9 cellular contexts compared by ENCODE assay signal in the genomic region with DNA sequence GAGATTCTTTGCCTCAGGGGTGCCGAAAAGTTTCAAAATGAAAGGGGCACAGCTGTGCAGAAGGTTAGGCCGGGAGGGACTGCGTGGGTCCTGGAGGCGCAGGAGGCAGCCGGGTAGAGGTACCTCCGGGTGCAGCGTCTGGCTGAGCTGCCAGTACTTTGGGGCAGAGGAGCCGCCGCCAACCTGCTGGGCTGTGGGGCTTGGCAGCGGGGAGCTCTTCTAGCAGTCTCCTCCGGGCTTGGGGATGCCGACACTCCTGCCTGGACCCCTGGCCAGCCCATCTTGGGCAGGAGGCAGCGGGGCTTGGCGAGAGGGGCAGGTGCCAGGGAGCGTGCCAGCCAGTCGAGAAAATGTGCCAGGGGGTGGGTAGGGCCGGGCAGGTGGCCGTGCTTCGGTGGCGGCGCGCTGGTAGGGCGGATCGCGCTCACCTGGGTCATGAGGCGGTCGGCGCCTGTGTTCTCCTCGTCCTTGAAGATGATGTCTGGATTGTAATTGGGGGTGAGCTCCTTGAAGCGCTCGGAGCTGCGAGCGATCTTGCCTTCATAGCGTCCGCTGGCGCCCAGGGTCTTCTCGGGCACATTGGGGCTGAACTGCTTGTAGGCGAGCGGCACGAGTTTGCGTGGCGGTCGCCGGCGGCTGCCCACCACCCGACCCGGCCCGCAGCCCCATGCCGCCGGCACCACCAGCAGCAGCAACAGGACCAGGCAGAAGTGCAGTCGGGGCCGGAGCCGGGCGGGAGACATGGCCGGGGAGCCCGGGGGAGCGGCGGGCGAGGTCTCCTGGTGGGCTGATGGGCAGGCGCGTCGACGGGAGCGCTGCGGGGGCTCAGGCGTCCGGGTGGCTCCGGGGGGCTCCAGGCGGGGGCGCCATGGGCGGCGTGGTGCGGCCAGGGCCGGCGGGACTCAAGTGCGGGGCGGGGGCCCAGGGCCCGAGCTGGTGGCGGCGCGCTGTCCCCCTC.
DNase-seq lines count a peak whose midpoint lies in the region; ATAC-seq and TF ChIP-seq lines count a peak whose summit lies in the region.
"Had no signal": no experiment of that assay in that cellular context is flagged by ENCODE, and none has a peak within 500 bp of the region (broad histone marks: within the 10 kb centered on the region; RNA-seq: fewer than 3 reads in every experiment).

No MANE protein-coding gene starts in this region.

- ATAC-seq in GM21447 (IDR thresholded peaks at IDR 0.05; ENCODE audit: unreplicated experiment) = no peak
- no peak for ATAC-seq in HG03571 (IDR thresholded peaks at IDR 0.05; ENCODE audit: unreplicated experiment)

- H3K4me2 ChIP-seq in parathyroid adenoma (ENCODE audit: low read length) = peak overlapping the region; percentile 68

- no peaks in the 10 kb centered on the region for H3K36me3 ChIP-seq in effector memory CD4-positive, alpha-beta T cell (ENCODE audit: control insufficient read depth, insufficient read depth, low read length)
- H3K36me3 ChIP-seq in parathyroid adenoma (ENCODE audit: control insufficient read depth, insufficient read depth, low read length) (no peaks in the 10 kb centered on the region), HAP-1 (replicated peaks) (no peaks in the 10 kb centered on the region)

- in situ Hi-C loops in HAP-1 (cut with MboI; ENCODE audit: low sequenced_read_pairs) = loop anchor here (10.0 kb wide), 1 partner anchor 95 kb away; no protein-coding TSS in a partner anchor

- no peak for TF ChIP-seq CTCF in parathyroid adenoma (IDR thresholded peaks at IDR 0.05)

- no peak overlapping the region for H3K27ac ChIP-seq in effector memory CD4-positive, alpha-beta T cell (ENCODE audit: insufficient read depth, low read length, poor library complexity, severe bottlenecking)
- no peak overlapping the region for H3K27ac ChIP-seq in parathyroid adenoma

- H3K27me3 ChIP-seq in effector memory CD4-positive, alpha-beta T cell (replicated peaks; ENCODE audit: control insufficient read depth, insufficient read depth, low read length, poor library complexity, severe bottlenecking) = peaks cover 68% of the 10 kb centered on the region
- H3K27me3 ChIP-seq in parathyroid adenoma (ENCODE audit: control insufficient read depth, insufficient read depth, low read length) (peaks cover 18% of the 10 kb centered on the region), HAP-1 (ENCODE audit: low read depth) (peaks cover 52% of the 10 kb centered on the region)

- H3K4me1 ChIP-seq in effector memory CD4-positive, alpha-beta T cell (ENCODE audit: control insufficient read depth, insufficient read depth, low read length, poor library complexity, severe bottlenecking) = peaks cover 34% of the 10 kb centered on the region
- H3K4me1 ChIP-seq in parathyroid adenoma = peaks cover 20% of the 10 kb centered on the region
- H3K4me1 ChIP-seq in HAP-1 = peaks cover 11% of the 10 kb centered on the region

- H2AFZ ChIP-seq in parathyroid adenoma = peak overlapping the region; percentile 33

- no peaks in the 10 kb centered on the region for H3K9me3 ChIP-seq in effector memory CD4-positive, alpha-beta T cell (ENCODE audit: control insufficient read depth, low read length)
- no peaks in the 10 kb centered on the region for H3K9me3 ChIP-seq in parathyroid adenoma (ENCODE audit: control insufficient read depth, low read length)
- no peaks in the 10 kb centered on the region for H3K9me3 ChIP-seq in HAP-1

- no peak overlapping the region for H3K9ac ChIP-seq in parathyroid adenoma

- H3K4me3 ChIP-seq in effector memory CD4-positive, alpha-beta T cell (ENCODE audit: insufficient read depth, low read depth, low read length, poor library complexity, severe bottlenecking) = peak overlapping the region; percentile 17
- H3K4me3 ChIP-seq in parathyroid adenoma (ENCODE audit: low read depth, low read length) (no peak overlapping the region), HAP-1 (no peak overlapping the region)

- no peaks in the 10 kb centered on the region for H3K79me2 ChIP-seq in parathyroid adenoma

- DNase-seq in DMS79 (lab: John Stamatoyannopoulos, UW) = peak; percentile 9
- DNase-seq in LoVo (ENCODE audit: low spot score) = peak; percentile 14
- DNase-seq in effector memory CD4-positive, alpha-beta T cell = no peak
- no peak for DNase-seq in KG1 (lab: John Stamatoyannopoulos, UW)
- no peak for DNase-seq in HAP-1 (ENCODE audit: low spot score in 2 of 2)
- DNase-seq: hippocampal formation had no signal

Comparison
In these comparisons a context has a peak if more than half of its experiments do, and no peak if none do; other contexts are left out.
1. DNase-seq: peak in DMS79 (single experiment) and LoVo (single experiment); none in effector memory CD4-positive, alpha-beta T cell (0 of 3), KG1 (single experiment) and HAP-1 (0 of 2).